In the genomic region with DNA sequence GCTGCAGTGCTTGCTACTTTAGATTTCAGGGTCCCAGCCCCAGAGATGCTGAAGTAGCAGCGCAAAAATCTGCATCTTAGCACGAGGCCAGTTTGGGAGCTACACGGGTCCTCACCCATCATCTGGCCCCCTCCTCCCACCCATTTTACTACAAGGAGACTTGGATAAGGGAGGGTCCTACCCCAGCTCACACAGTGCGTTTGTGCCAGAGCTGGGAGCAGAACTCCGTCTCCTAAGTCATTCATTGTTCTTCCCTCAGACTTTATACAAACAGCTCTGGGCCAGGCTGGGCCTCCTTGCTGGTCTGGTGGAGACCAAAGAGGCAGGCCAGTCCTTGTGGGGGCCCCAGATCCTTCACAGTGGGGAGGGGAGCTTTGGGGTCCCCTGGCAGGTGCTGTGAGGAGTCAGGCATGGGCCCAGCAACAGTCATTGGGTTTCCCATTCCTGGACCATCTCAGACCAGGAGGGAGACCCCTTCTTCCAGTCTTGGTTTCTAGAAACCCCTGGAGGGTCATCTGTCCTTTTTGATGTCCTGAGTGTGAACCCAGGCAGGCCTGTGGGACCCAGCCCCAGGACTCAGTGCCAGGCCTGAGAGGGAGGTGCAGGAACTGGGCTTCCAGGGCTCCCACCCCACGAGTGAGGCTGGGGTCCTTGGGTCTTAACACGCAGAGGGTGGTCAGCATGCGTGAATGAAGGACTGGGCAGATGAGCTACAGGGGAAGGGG, we compare ENCODE assay signal across 9 cellular contexts. TPM values are rescaled to one million over a fixed set of nuclear protein-coding genes. Genes with fewer than 3 reads are reported as not detected.
DNase-seq lines count a peak whose midpoint lies in the region; ATAC-seq and TF ChIP-seq lines count a peak whose summit lies in the region.
"Had no signal": no experiment of that assay in that cellular context is flagged by ENCODE, and none has a peak within 500 bp of the region (broad histone marks: within the 10 kb centered on the region; RNA-seq: fewer than 3 reads in every experiment).

No MANE protein-coding gene starts in this region.

- no peaks in the 10 kb centered on the region for H3K9me3 ChIP-seq in right cardiac atrium (ENCODE audit: control insufficient read depth, low read length)
- H3K9me3 ChIP-seq in suprapubic skin = no peaks in the 10 kb centered on the region

- ATAC-seq in GM21423 (IDR thresholded peaks at IDR 0.05; ENCODE audit: unreplicated experiment) = peak; percentile 11
- ATAC-seq in HG03520 (IDR thresholded peaks at IDR 0.05; ENCODE audit: unreplicated experiment) = peak; percentile 20
- peak in 1 of 2 donors; percentile 1 for ATAC-seq in right cardiac atrium

- TF ChIP-seq POLR2A in suprapubic skin (IDR thresholded peaks at IDR 0.05) = no peak

- H3K4me3 ChIP-seq in right cardiac atrium (ENCODE audit: low read length) (no peak overlapping the region), suprapubic skin (no peak overlapping the region)

- H3K27ac ChIP-seq in right cardiac atrium (ENCODE audit: low read length) = peak overlapping the region; percentile 69
- H3K27ac ChIP-seq in suprapubic skin = peak overlapping the region; percentile 14
- no peak overlapping the region for H3K27ac ChIP-seq in caudate nucleus (ENCODE audit: low read depth, low read length)

- DNase-seq in right cardiac atrium (no peak), suprapubic skin (ENCODE audit: low spot score in 2 of 2) (no peak), caudate nucleus (lab: John Stamatoyannopoulos, UW) (no peak)
- DNase-seq in stimulated activated CD8-positive, alpha-beta memory T cell treated with anti-CD3 and anti-CD28 coated beads, Interleukin-4, amount 100 ng/mL, for 48 hours = no peak
- no peak for DNase-seq in activated effector memory CD4-positive, alpha-beta T cell treated with anti-CD3 and anti-CD28 coated beads, Interleukin-2, amount 50 U/mL, for 16 hours
- DNase-seq: cerebellar nuclear complex had no signal

- intact Hi-C loops in right cardiac atrium (cut with DNase I) = loop anchor here in 3 of 4 donors (2.0 to 5.0 kb wide), 3 partner anchors 51 to 186 kb away; no protein-coding TSS in a partner anchor

- TF ChIP-seq CTCF in suprapubic skin (IDR thresholded peaks at IDR 0.05) = no peak

- H3K36me3 ChIP-seq in suprapubic skin = no peaks in the 10 kb centered on the region

- no peaks in the 10 kb centered on the region for H3K27me3 ChIP-seq in right cardiac atrium (ENCODE audit: control insufficient read depth, insufficient read depth)
- H3K27me3 ChIP-seq in suprapubic skin = no peaks in the 10 kb centered on the region

- WGBS in right cardiac atrium = 44% methylated on average over 8 of the region's 8 CpGs
- WGBS in suprapubic skin = 65% methylated on average over 7 of the region's 8 CpGs

- TF ChIP-seq EP300 in suprapubic skin (IDR thresholded peaks at IDR 0.05) = no peak

- H3K4me1 ChIP-seq in right cardiac atrium (ENCODE audit: control insufficient read depth, insufficient read depth, low read length) (peaks cover 6% of the 10 kb centered on the region), suprapubic skin (peaks cover 7% of the 10 kb centered on the region)

RNA-seq across cellular contexts. Expression of gene IL17B, which starts 2.3 kb away (rescaled TPM):
- total RNA-seq in right cardiac atrium = 1 to 10 TPM in 1 of 4 donors, under 1 TPM in 2, not detected in 1; 0.65 to 2.3 (median 0.94) TPM
- polyA plus RNA-seq in right cardiac atrium = 1.4 TPM
- total RNA-seq in suprapubic skin = not detected
- total RNA-seq: frontal cortex had no signal

RNA-seq across cellular contexts. Expression of gene PCYOX1L, which starts 23.6 kb away (rescaled TPM):
- total RNA-seq in right cardiac atrium = 1 to 10 TPM; 4.7 to 7.0 (median 6.2) TPM
- 3.7 TPM for polyA plus RNA-seq in right cardiac atrium
- 10 to 100 TPM in 1 of 4 donors, 1 to 10 TPM in 3; 4.5 to 11.8 (median 5.8) TPM for total RNA-seq in suprapubic skin

RNA-seq across cellular contexts. Expression of gene GRPEL2, which starts 36.1 kb away (rescaled TPM):
- total RNA-seq in right cardiac atrium = 10 to 100 TPM in 1 of 4 donors, 1 to 10 TPM in 3; 9.1 to 11.3 (median 9.4) TPM
- polyA plus RNA-seq in right cardiac atrium = 4.8 TPM
- 10 to 100 TPM in 2 of 4 donors, 1 to 10 TPM in 2; 8.4 to 12.4 (median 10.6) TPM for total RNA-seq in suprapubic skin
